ENCODE assay signal across 11 cellular contexts in genomic region chr13:40189426-40189825, GRCh38.
DNase-seq lines count a peak whose midpoint lies in the region; ATAC-seq and TF ChIP-seq lines count a peak whose summit lies in the region.
"Had no signal": no experiment of that assay in that cellular context is flagged by ENCODE, and none has a peak within 500 bp of the region (broad histone marks: within the 10 kb centered on the region; RNA-seq: fewer than 3 reads in every experiment).

No MANE protein-coding gene starts in this region.

- peaks cover 80% of the 10 kb centered on the region for H3K4me1 ChIP-seq in CD8-positive, alpha-beta memory T cell (ENCODE audit: insufficient read depth, low read length)
- H3K4me1 ChIP-seq in ectodermal cell (ENCODE audit: control insufficient read depth, insufficient read depth, low read length) = peaks cover 42% of the 10 kb centered on the region
- peaks cover 17% of the 10 kb centered on the region for H3K4me1 ChIP-seq in osteoblast (ENCODE audit: insufficient read depth, low read length)
- peaks cover 18% of the 10 kb centered on the region for H3K4me1 ChIP-seq in Caco-2

- H3K27ac ChIP-seq in CD8-positive, alpha-beta memory T cell (ENCODE audit: low read depth, low read length) = no peak overlapping the region
- H3K27ac ChIP-seq in ectodermal cell (ENCODE audit: insufficient read depth, low read depth, low read length, poor library complexity, severe bottlenecking) = peak overlapping the region; percentile 93
- H3K27ac ChIP-seq in skin epidermis = peak overlapping the region in 18 of 21 experiments; percentile 30 to 92 (median 74)
- no peak overlapping the region for H3K27ac ChIP-seq in osteoblast (ENCODE audit: low read depth, low read length)
- H3K27ac ChIP-seq: C4-2B, cardiac muscle cell, HL-60 had no signal

- no peaks in the 10 kb centered on the region for H3K36me3 Mint-ChIP-seq in CD8-positive, alpha-beta memory T cell
- no peaks in the 10 kb centered on the region for H3K36me3 Mint-ChIP-seq in activated CD4-positive, alpha-beta T cell treated with anti-CD3 and anti-CD28 coated beads, Interleukin-2, amount 10 ng/mL, durations not matched to agents 24 days and 14 days (ENCODE audit: low read depth)
- H3K36me3 Mint-ChIP-seq in Caco-2 (ENCODE audit: insufficient read depth, unreplicated experiment) = no peaks in the 10 kb centered on the region

- H3K27me3 Mint-ChIP-seq in CD8-positive, alpha-beta memory T cell = no peaks in the 10 kb centered on the region
- H3K27me3 Mint-ChIP-seq in activated CD4-positive, alpha-beta T cell treated with anti-CD3 and anti-CD28 coated beads, Interleukin-2, amount 10 ng/mL, durations not matched to agents 24 days and 14 days = no peaks in the 10 kb centered on the region
- no peaks in the 10 kb centered on the region for H3K27me3 Mint-ChIP-seq in Caco-2 (ENCODE audit: insufficient read depth, unreplicated experiment)

- peak overlapping the region; percentile 20 for H3K4me3 ChIP-seq in CD8-positive, alpha-beta memory T cell (ENCODE audit: low read length)
- H3K4me3 ChIP-seq in ectodermal cell (ENCODE audit: insufficient read depth, low read depth, low read length) = no peak overlapping the region
- no peak overlapping the region for H3K4me3 ChIP-seq in skin epidermis
- no peak overlapping the region for H3K4me3 ChIP-seq in osteoblast (ENCODE audit: insufficient read depth, low read length)
- no peak overlapping the region for H3K4me3 ChIP-seq in Caco-2 (ENCODE audit: low read depth, low read length)
- no peak overlapping the region for H3K4me3 ChIP-seq in H7 (ENCODE audit: insufficient read depth, low read depth, low read length)
- H3K4me3 ChIP-seq: cardiac muscle cell had no signal

- H3K9me3 Mint-ChIP-seq in CD8-positive, alpha-beta memory T cell = no peaks in the 10 kb centered on the region
- peaks cover 3% of the 10 kb centered on the region for H3K9me3 Mint-ChIP-seq in activated CD4-positive, alpha-beta T cell treated with anti-CD3 and anti-CD28 coated beads, Interleukin-2, amount 10 ng/mL, durations not matched to agents 24 days and 14 days
- no peaks in the 10 kb centered on the region for H3K9me3 Mint-ChIP-seq in Caco-2 (ENCODE audit: unreplicated experiment)

- peak overlapping the region; percentile 68 to 96 (median 90) for H3K27ac Mint-ChIP-seq in CD8-positive, alpha-beta memory T cell
- H3K27ac Mint-ChIP-seq in activated CD4-positive, alpha-beta T cell treated with anti-CD3 and anti-CD28 coated beads, Interleukin-2, amount 10 ng/mL, durations not matched to agents 24 days and 14 days = peak overlapping the region; percentile 92
- no peak overlapping the region for H3K27ac Mint-ChIP-seq in Caco-2 (ENCODE audit: unreplicated experiment)

- H3K9me3 ChIP-seq in CD8-positive, alpha-beta memory T cell (ENCODE audit: low read length) = no peaks in the 10 kb centered on the region
- H3K9me3 ChIP-seq in ectodermal cell (ENCODE audit: control insufficient read depth, low read length) (no peaks in the 10 kb centered on the region), osteoblast (ENCODE audit: low read depth, low read length) (no peaks in the 10 kb centered on the region), Caco-2 (no peaks in the 10 kb centered on the region)

- ATAC-seq in HG03095 (IDR thresholded peaks at IDR 0.05; ENCODE audit: unreplicated experiment) = no peak

- no peaks in the 10 kb centered on the region for H3K27me3 ChIP-seq in CD8-positive, alpha-beta memory T cell (ENCODE audit: insufficient read depth, low read length, poor library complexity, severe bottlenecking)
- no peaks in the 10 kb centered on the region for H3K27me3 ChIP-seq in ectodermal cell (ENCODE audit: control insufficient read depth, insufficient read depth, low read length, poor library complexity, severe bottlenecking)
- peaks cover 9% of the 10 kb centered on the region for H3K27me3 ChIP-seq in osteoblast (ENCODE audit: insufficient read depth, low read length)
- no peaks in the 10 kb centered on the region for H3K27me3 ChIP-seq in Caco-2 (replicated peaks; ENCODE audit: control insufficient read depth, insufficient read depth, low read length)
- no peaks in the 10 kb centered on the region for H3K27me3 ChIP-seq in H7 (ENCODE audit: control insufficient read depth, insufficient read depth, low read length)
- H3K27me3 ChIP-seq: cardiac muscle cell had no signal

- BruUV-seq in Caco-2 (replicated peaks; lab: Mats Ljungman, UMichigan) = no TSS peak

- H3K4me3 Mint-ChIP-seq in CD8-positive, alpha-beta memory T cell = peak overlapping the region; percentile 25 to 83 (median 47)
- peak overlapping the region; percentile 83 for H3K4me3 Mint-ChIP-seq in activated CD4-positive, alpha-beta T cell treated with anti-CD3 and anti-CD28 coated beads, Interleukin-2, amount 10 ng/mL, durations not matched to agents 24 days and 14 days
- H3K4me3 Mint-ChIP-seq in Caco-2 (ENCODE audit: unreplicated experiment) = no peak overlapping the region

- H2AFZ ChIP-seq in osteoblast (ENCODE audit: low read length) = no peak overlapping the region

- no peaks in the 10 kb centered on the region for H3K36me3 ChIP-seq in CD8-positive, alpha-beta memory T cell (ENCODE audit: insufficient read depth, low read length)
- H3K36me3 ChIP-seq in ectodermal cell (ENCODE audit: control insufficient read depth, insufficient read depth, low read length) (no peaks in the 10 kb centered on the region), osteoblast (ENCODE audit: insufficient read depth, low read length) (no peaks in the 10 kb centered on the region), Caco-2 (ENCODE audit: control insufficient read depth, insufficient read depth, low read length) (no peaks in the 10 kb centered on the region), H7 (replicated peaks; ENCODE audit: control insufficient read depth, insufficient read depth, low read length) (no peaks in the 10 kb centered on the region)
- H3K36me3 ChIP-seq: cardiac muscle cell had no signal

- intact Hi-C loops in activated CD4-positive, alpha-beta T cell treated with anti-CD3 and anti-CD28 coated beads, Interleukin-2, amount 10 ng/mL, durations not matched to agents 24 days and 14 days (cut with micrococcal nuclease) = loop anchor here (1.0 to 5.0 kb wide), 6 partner anchors 33 to 473 kb away; no protein-coding TSS in a partner anchor
- intact Hi-C loops in Caco-2 (cut with micrococcal nuclease; ENCODE audit: unreplicated experiment) = no loop called here

- TF ChIP-seq CTCF in osteoblast (IDR thresholded peaks at IDR 0.05; ENCODE audit: extremely low read depth, low read depth, low read length) (no peak), Caco-2 (IDR thresholded peaks at IDR 0.05; ENCODE audit: insufficient read depth in 1 of 2, low read depth in 1 of 2, low read length in 1 of 2, severe bottlenecking in 1 of 2, unreplicated experiment in 1 of 2) (no peak)

- no peaks in the 10 kb centered on the region for H4K20me1 ChIP-seq in osteoblast (ENCODE audit: insufficient read depth, low read length)

- POLR2A ChIA-PET in CD8-positive, alpha-beta memory T cell (lab: Charles Lee) = interaction anchor here (0.9 to 2.3 kb wide), 2 partner anchors 18 to 475 kb away, joined by 3 to 22 read pairs; no protein-coding TSS in a partner anchor
- POLR2A ChIA-PET in Caco-2 (lab: Charles Lee) = no interaction called here

- CTCF ChIA-PET in CD8-positive, alpha-beta memory T cell (lab: Charles Lee) = interaction anchor here (1.6 to 2.5 kb wide), 3 partner anchors 18 to 474 kb away, joined by 3 to 16 read pairs (median 5); no protein-coding TSS in a partner anchor
- CTCF ChIA-PET in Caco-2 (lab: Charles Lee) = no interaction called here

- WGBS in ectodermal cell, 2 experiments = 87 to 95% methylated on average over 6 of the region's 6 CpGs

- H3K79me2 ChIP-seq in osteoblast (ENCODE audit: insufficient read depth, low read length) = no peaks in the 10 kb centered on the region

- peaks cover 71 to 88% (median 85%) of the 10 kb centered on the region in 3 donors for H3K4me1 Mint-ChIP-seq in CD8-positive, alpha-beta memory T cell
- H3K4me1 Mint-ChIP-seq in activated CD4-positive, alpha-beta T cell treated with anti-CD3 and anti-CD28 coated beads, Interleukin-2, amount 10 ng/mL, durations not matched to agents 24 days and 14 days = peaks cover 70% of the 10 kb centered on the region
- no peaks in the 10 kb centered on the region for H3K4me1 Mint-ChIP-seq in Caco-2 (ENCODE audit: low read depth, unreplicated experiment)

- no peak overlapping the region for H3K4me2 ChIP-seq in osteoblast (ENCODE audit: insufficient read depth, low read length)

- peak in 2 of 5 donors; percentile 14 to 35 for DNase-seq in CD8-positive, alpha-beta memory T cell
- peak; percentile 81 for DNase-seq in activated CD4-positive, alpha-beta T cell treated with anti-CD3 and anti-CD28 coated beads, Interleukin-2, amount 10 ng/mL, durations not matched to agents 24 days and 14 days
- DNase-seq in osteoblast (ENCODE audit: insufficient read length, low spot score, missing footprints) = no peak
- no peak for DNase-seq in Caco-2
- DNase-seq in H7 = no peak

Comparison
In these comparisons a context has a peak if more than half of its experiments do, and no peak if none do; other contexts are left out.
1. H3K27ac ChIP-seq: peak in ectodermal cell (single experiment) and skin epidermis (18 of 21); none in CD8-positive, alpha-beta memory T cell (single experiment) and osteoblast (single experiment).